In genomic region chr3:65052101-65052500, GRCh38 we compare ENCODE assay signal across 23 cellular contexts.
DNase-seq lines count a peak whose midpoint lies in the region; ATAC-seq and TF ChIP-seq lines count a peak whose summit lies in the region.
"Had no signal": no experiment of that assay in that cellular context is flagged by ENCODE, and none has a peak within 500 bp of the region (broad histone marks: within the 10 kb centered on the region; RNA-seq: fewer than 3 reads in every experiment).

No MANE protein-coding gene starts in this region.

- H3K27me3 Mint-ChIP-seq in type B pancreatic cell, result no peaks in the 10 kb centered on the region
- H3K27me3 Mint-ChIP-seq: effector memory CD8-positive, alpha-beta T cell; IgD-negative memory B cell had no signal

- H3K79me2 ChIP-seq in GM23248 (ENCODE audit: insufficient read depth), result no peaks in the 10 kb centered on the region

- peak; percentile 12 for DNase-seq in A172 (ENCODE audit: low spot score)
- DNase-seq in SK-N-MC (ENCODE audit: low read depth, low spot score), result peak; percentile 18
- peak in 1 of 2 donors; percentile 53 for DNase-seq in foreskin keratinocyte
- DNase-seq in activated effector memory CD4-positive, alpha-beta T cell treated with Interleukin-2 at 50 U/mL for 16 hours, result no peak
- DNase-seq in ovary, result no peak
- DNase-seq in GM23248, result no peak
- DNase-seq in type B pancreatic cell (ENCODE audit: extremely low spot score, unreplicated experiment), result no peak
- DNase-seq: activated CD4-positive, alpha-beta T cell treated with anti-CD3 and anti-CD28 coated beads, Interleukin-2, amount 50 U/mL, for 4 hours; activated CD8-positive, alpha-beta memory T cell treated with anti-CD3 and anti-CD28 coated beads, Interleukin-2, amount 50 U/mL, for 4 hours; body of pancreas; effector memory CD8-positive, alpha-beta T cell; esophagus squamous epithelium; left colon; NCI-H2029; stimulated activated CD4-positive, alpha-beta T cell treated with anti-CD3 and anti-CD28 coated beads, Interleukin-1b, Interleukin-23, amount 100 ng/mL, for 48 hours had no signal

- TF ChIP-seq POLR2A in ovary (IDR thresholded peaks at IDR 0.05), result no peak

- WGBS in ovary, 3 donors, result 69 to 89% (median 71%) methylated on average over 1 of the region's 1 CpG
- 72 to 83% methylated on average over 1 of the region's 1 CpG for WGBS in GM23248 (ENCODE audit: low coverage in 1 of 2, low lambda C conversion rate in 2 of 2, missing lambda C conversion rate in 2 of 2), 2 experiments

- no peaks in the 10 kb centered on the region for H3K9me3 Mint-ChIP-seq in type B pancreatic cell

- H3K4me3 ChIP-seq in HEK293 (ENCODE audit: low read depth, low read length) (no peak overlapping the region), SK-N-MC (no peak overlapping the region), ovary (no peak overlapping the region), GM23248 (no peak overlapping the region)
- H3K4me3 ChIP-seq: body of pancreas, esophagus squamous epithelium, prostate gland, skin epidermis, suprapubic skin had no signal

- no peak for TF ChIP-seq EP300 in ovary (IDR thresholded peaks at IDR 0.05)

- H3K27ac ChIP-seq in HEK293 (ENCODE audit: extremely low read depth, low read depth, low read length), result no peak overlapping the region
- H3K27ac ChIP-seq in SK-N-MC, result no peak overlapping the region
- H3K27ac ChIP-seq in foreskin keratinocyte, result no peak overlapping the region
- no peak overlapping the region for H3K27ac ChIP-seq in ovary
- no peak overlapping the region for H3K27ac ChIP-seq in GM23248
- H3K27ac ChIP-seq: body of pancreas, esophagus squamous epithelium, prostate gland, skin epidermis, suprapubic skin had no signal

- H3K27ac Mint-ChIP-seq in type B pancreatic cell, result no peak overlapping the region
- H3K27ac Mint-ChIP-seq: activated T-helper 2 cell treated with anti-CD3 and anti-CD28 coated beads, Interferon-gamma antibody, Interleukin-2, Interleukin-4, amounts not matched to agents 10 μg/mL and 5 μg/mL and 100 μg/mL, durations not matched to agents 14 hours and 24 hours and 36 hours; effector memory CD8-positive, alpha-beta T cell; IgD-negative memory B cell; stimulated activated effector memory CD8-positive, alpha-beta T cell treated with anti-CD3 and anti-CD28 coated beads, Interleukin-12 subunit alpha, Interleukin-12 subunit beta, amount 100 ng/mL, for 72 hours; WTC11 had no signal

- H3K27me3 ChIP-seq in foreskin keratinocyte (no peaks in the 10 kb centered on the region), ovary (no peaks in the 10 kb centered on the region), GM23248 (replicated peaks; ENCODE audit: insufficient read depth) (no peaks in the 10 kb centered on the region)
- H3K27me3 ChIP-seq: body of pancreas, esophagus squamous epithelium, suprapubic skin had no signal

- H3K36me3 ChIP-seq in HEK293 (ENCODE audit: control insufficient read depth in 2 of 2, insufficient read depth in 1 of 2, low read length in 2 of 2) (no peaks in the 10 kb centered on the region), SK-N-MC (ENCODE audit: insufficient read depth, low read length) (no peaks in the 10 kb centered on the region), ovary (no peaks in the 10 kb centered on the region), GM23248 (ENCODE audit: low read depth) (no peaks in the 10 kb centered on the region)
- H3K36me3 ChIP-seq: esophagus squamous epithelium, prostate gland, suprapubic skin had no signal

- TF ChIP-seq CTCF in HEK293 (tag by site-specific recombination; IDR thresholded peaks at IDR 0.05), result no peak
- TF ChIP-seq CTCF in foreskin keratinocyte (conservative IDR thresholded peaks at IDR 0.05), result no peak
- TF ChIP-seq CTCF in ovary (IDR thresholded peaks at IDR 0.05), result no peak
- no peak for TF ChIP-seq CTCF in type B pancreatic cell (conservative IDR thresholded peaks at IDR 0.05)

- no peak overlapping the region for H3K4me2 ChIP-seq in GM23248 (ENCODE audit: unreplicated experiment)

- in situ Hi-C loops in GM23248 (cut with MboI), result no loop called here

- no peaks in the 10 kb centered on the region for H4K20me1 ChIP-seq in GM23248 (ENCODE audit: insufficient read depth)

- H3K36me3 Mint-ChIP-seq in type B pancreatic cell, result no peaks in the 10 kb centered on the region
- H3K36me3 Mint-ChIP-seq: IgD-negative memory B cell; stimulated activated effector memory CD8-positive, alpha-beta T cell treated with anti-CD3 and anti-CD28 coated beads, Interleukin-12 subunit alpha, Interleukin-12 subunit beta, amount 100 ng/mL, for 72 hours; WTC11 had no signal

- no peak overlapping the region for H3K9ac ChIP-seq in SK-N-MC (ENCODE audit: insufficient read length)
- no peak overlapping the region for H3K9ac ChIP-seq in GM23248

- no peaks in the 10 kb centered on the region for H3K9me2 ChIP-seq in GM23248 (ENCODE audit: insufficient read depth)

- H2AFZ ChIP-seq in GM23248, result no peak overlapping the region

- CTCF ChIA-PET in HEK293 (lab: Yijun Ruan, JAX), result interaction anchor here (0.6 to 1.1 kb wide), 2 partner anchors 15 to 522 kb away, joined by 3 read pairs; no protein-coding TSS in a partner anchor

- H3K9me3 ChIP-seq in HEK293 (ENCODE audit: control insufficient read depth, insufficient read depth, low read depth, low read length) (no peaks in the 10 kb centered on the region), SK-N-MC (ENCODE audit: low read depth, low read length) (no peaks in the 10 kb centered on the region), ovary (no peaks in the 10 kb centered on the region), GM23248 (ENCODE audit: low read depth) (no peaks in the 10 kb centered on the region)
- H3K9me3 ChIP-seq: body of pancreas, prostate gland, suprapubic skin had no signal

- intact Hi-C loops in ovary (cut with DNase I), result no loop called here

- H3K4me3 Mint-ChIP-seq in type B pancreatic cell, result no peak overlapping the region
- H3K4me3 Mint-ChIP-seq: effector memory CD8-positive, alpha-beta T cell; IgD-negative memory B cell; stimulated activated effector memory CD8-positive, alpha-beta T cell treated with anti-CD3 and anti-CD28 coated beads, Interleukin-12 subunit alpha, Interleukin-12 subunit beta, amount 100 ng/mL, for 72 hours; WTC11 had no signal

- H3K4me1 Mint-ChIP-seq in type B pancreatic cell (ENCODE audit: unreplicated experiment), result no peaks in the 10 kb centered on the region
- H3K4me1 Mint-ChIP-seq: IgD-negative memory B cell; stimulated activated effector memory CD8-positive, alpha-beta T cell treated with anti-CD3 and anti-CD28 coated beads, Interleukin-12 subunit alpha, Interleukin-12 subunit beta, amount 100 ng/mL, for 72 hours; WTC11 had no signal

- POLR2A ChIA-PET in HEK293 (lab: Yijun Ruan, JAX), result interaction anchor here (0.6 kb wide), 1 partner anchor 50 kb away, joined by 3 read pairs; no protein-coding TSS in a partner anchor

- H3F3A ChIP-seq in GM23248 (ENCODE audit: insufficient read depth), result no peaks in the 10 kb centered on the region

- peak; percentile 25 for ATAC-seq in foreskin keratinocyte
- ATAC-seq: body of pancreas; effector memory CD8-positive, alpha-beta T cell; left colon; stimulated activated effector memory CD8-positive, alpha-beta T cell treated with anti-CD3 and anti-CD28 coated beads, Interleukin-12 subunit alpha, Interleukin-12 subunit beta, amount 100 ng/mL, for 72 hours; WTC11 had no signal

- H3K4me1 ChIP-seq in HEK293 (ENCODE audit: control insufficient read depth, insufficient read depth, low read length) (no peaks in the 10 kb centered on the region), foreskin keratinocyte (peaks cover 18% of the 10 kb centered on the region), ovary (ENCODE audit: insufficient read depth) (no peaks in the 10 kb centered on the region), GM23248 (ENCODE audit: insufficient read depth) (0 out of 2 replicates have a peak, but pooled peaks cover 2% of the 10 kb centered on the region)
- H3K4me1 ChIP-seq: body of pancreas, prostate gland had no signal

TF ChIP-seq in HEK293, 187 proteins besides CTCF, POLR2A, EP300 and RAD21 (continues in another document):
- TF ChIP-seq, protein P1, sequence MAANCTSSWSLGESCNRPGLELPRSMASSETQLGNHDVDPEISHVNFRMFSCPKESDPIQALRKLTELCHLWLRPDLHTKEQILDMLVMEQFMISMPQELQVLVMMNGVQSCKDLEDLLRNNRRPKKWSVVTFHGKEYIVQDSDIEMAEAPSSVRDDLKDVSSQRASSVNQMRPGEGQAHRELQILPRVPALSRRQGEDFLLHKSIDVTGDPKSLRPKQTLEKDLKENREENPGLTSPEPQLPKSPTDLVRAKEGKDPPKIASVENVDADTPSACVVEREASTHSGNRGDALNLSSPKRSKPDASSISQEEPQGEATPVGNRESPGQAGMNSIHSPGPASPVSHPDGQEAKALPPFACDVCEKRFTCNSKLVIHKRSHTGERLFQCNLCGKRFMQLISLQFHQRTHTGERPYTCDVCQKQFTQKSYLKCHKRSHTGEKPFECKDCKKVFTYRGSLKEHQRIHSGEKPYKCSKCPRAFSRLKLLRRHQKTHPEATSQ (tag by site-specific recombination; IDR thresholded peaks at IDR 0.05), result no peak
- 0 out of 2 replicates have a peak, but pooled peaks have one; percentile 26 for TF ChIP-seq PRDM4 (tag by site-specific recombination; IDR thresholded peaks at IDR 0.05)

Comparison
In these comparisons a context has a peak if more than half of its experiments do, and no peak if none do; other contexts are left out.
1. DNase-seq: peak in A172 (single experiment) and SK-N-MC (single experiment); none in activated effector memory CD4-positive, alpha-beta T cell treated with Interleukin-2 at 50 U/mL for 16 hours (single experiment), ovary (0 of 5), GM23248 (single experiment) and type B pancreatic cell (single experiment).